9 cellular contexts compared by ENCODE assay signal in genomic region chr14:60658116-60658515, GRCh38. TPM values are rescaled to one million over a fixed set of nuclear protein-coding genes. Genes with fewer than 3 reads are reported as not detected.
DNase-seq lines count a peak whose midpoint lies in the region; ATAC-seq and TF ChIP-seq lines count a peak whose summit lies in the region.
"Had no signal": no experiment of that assay in that cellular context is flagged by ENCODE, and none has a peak within 500 bp of the region (broad histone marks: within the 10 kb centered on the region; RNA-seq: fewer than 3 reads in every experiment).

No MANE protein-coding gene starts in this region.

- no peak for TF ChIP-seq POLR2A in tibial nerve (IDR thresholded peaks at IDR 0.05)

- H3K27ac ChIP-seq in right cardiac atrium (ENCODE audit: low read length) (no peak overlapping the region), tibial nerve (no peak overlapping the region)

- H3K27me3 Mint-ChIP-seq in activated T-helper 2 cell treated with anti-CD3 and anti-CD28 coated beads, Interferon-gamma antibody, Interleukin-2, Interleukin-4, amounts not matched to agents 10 μg/mL and 5 μg/mL and 100 μg/mL, durations not matched to agents 14 hours and 24 hours and 36 hours (ENCODE audit: low read depth) = peaks cover 81% of the 10 kb centered on the region

- H3K9me3 Mint-ChIP-seq in activated T-helper 2 cell treated with anti-CD3 and anti-CD28 coated beads, Interferon-gamma antibody, Interleukin-2, Interleukin-4, amounts not matched to agents 10 μg/mL and 5 μg/mL and 100 μg/mL, durations not matched to agents 14 hours and 24 hours and 36 hours = no peaks in the 10 kb centered on the region

- H3K9me3 ChIP-seq in right cardiac atrium (ENCODE audit: control insufficient read depth, low read length) (no peaks in the 10 kb centered on the region), tibial nerve (no peaks in the 10 kb centered on the region)

- peak overlapping the region; percentile 44 for H3K4me3 ChIP-seq in right cardiac atrium (ENCODE audit: low read length)
- peak overlapping the region in 3 of 4 donors; percentile 45 to 65 (median 60) for H3K4me3 ChIP-seq in tibial nerve

- intact Hi-C loops in right cardiac atrium (cut with DNase I) = no loop called here
- intact Hi-C loops in Right ventricle myocardium superior (cut with DNase I) = no loop called here
- intact Hi-C loops in activated T-helper 2 cell treated with anti-CD3 and anti-CD28 coated beads, Interferon-gamma antibody, Interleukin-2, Interleukin-4, amounts not matched to agents 10 μg/mL and 5 μg/mL and 100 μg/mL, durations not matched to agents 14 hours and 24 hours and 36 hours (cut with micrococcal nuclease) = loop anchor here (5.0 kb wide), 1 partner anchor 64 kb away; the partner anchor contains the start of gene SIX4

- no peak for ATAC-seq in right cardiac atrium
- ATAC-seq in Right ventricle myocardium superior (ENCODE audit: poor library complexity) = no peak
- no peak for ATAC-seq in HG03442 (IDR thresholded peaks at IDR 0.05; ENCODE audit: unreplicated experiment)

- TF ChIP-seq CTCF in tibial nerve (IDR thresholded peaks at IDR 0.05) = no peak

- H3K36me3 ChIP-seq in tibial nerve = no peaks in the 10 kb centered on the region

- H3K4me1 ChIP-seq in right cardiac atrium (ENCODE audit: control insufficient read depth, insufficient read depth, low read length) (no peaks in the 10 kb centered on the region), tibial nerve (peaks cover 0 to 28% (median 7%) of the 10 kb centered on the region in 4 donors)

- H3K36me3 Mint-ChIP-seq in activated T-helper 2 cell treated with anti-CD3 and anti-CD28 coated beads, Interferon-gamma antibody, Interleukin-2, Interleukin-4, amounts not matched to agents 10 μg/mL and 5 μg/mL and 100 μg/mL, durations not matched to agents 14 hours and 24 hours and 36 hours (ENCODE audit: low read depth) = peaks cover 6% of the 10 kb centered on the region

- peak overlapping the region; percentile 79 for H3K4me3 Mint-ChIP-seq in activated T-helper 2 cell treated with anti-CD3 and anti-CD28 coated beads, Interferon-gamma antibody, Interleukin-2, Interleukin-4, amounts not matched to agents 10 μg/mL and 5 μg/mL and 100 μg/mL, durations not matched to agents 14 hours and 24 hours and 36 hours (ENCODE audit: low read depth)

- no peak for TF ChIP-seq EP300 in tibial nerve (IDR thresholded peaks at IDR 0.05)

- H3K27me3 ChIP-seq in right cardiac atrium (ENCODE audit: control insufficient read depth, insufficient read depth) (no peaks in the 10 kb centered on the region), tibial nerve (peaks cover 0 to 83% of the 10 kb centered on the region in 2 donors)

- no peak for DNase-seq in right cardiac atrium
- no peak for DNase-seq in Right ventricle myocardium superior
- no peak for DNase-seq in activated T-helper 2 cell treated with anti-CD3 and anti-CD28 coated beads, Interferon-gamma antibody, Interleukin-2, Interleukin-4, amounts not matched to agents 10 μg/mL and 5 μg/mL and 100 μg/mL, durations not matched to agents 14 hours and 24 hours and 36 hours (ENCODE audit: low spot score)
- peak; percentile 55 for DNase-seq in left kidney (ENCODE audit: low read depth, low spot score)
- no peak for DNase-seq in tibial nerve (ENCODE audit: low spot score in 2 of 2)
- DNase-seq in NOMO-1 treated with DMSO at 0.1 percent for 48 hours (lab: John Stamatoyannopoulos, UW; ENCODE audit: unreplicated experiment) = no peak
- no peak for DNase-seq in NCI-H146 (lab: John Stamatoyannopoulos, UW)
- DNase-seq: activated effector memory CD4-positive, alpha-beta T cell treated with Interleukin-2 at 50 U/mL for 16 hours had no signal

- peaks cover 25% of the 10 kb centered on the region for H3K4me1 Mint-ChIP-seq in activated T-helper 2 cell treated with anti-CD3 and anti-CD28 coated beads, Interferon-gamma antibody, Interleukin-2, Interleukin-4, amounts not matched to agents 10 μg/mL and 5 μg/mL and 100 μg/mL, durations not matched to agents 14 hours and 24 hours and 36 hours (ENCODE audit: low read depth)

- no peak overlapping the region for H3K27ac Mint-ChIP-seq in activated T-helper 2 cell treated with anti-CD3 and anti-CD28 coated beads, Interferon-gamma antibody, Interleukin-2, Interleukin-4, amounts not matched to agents 10 μg/mL and 5 μg/mL and 100 μg/mL, durations not matched to agents 14 hours and 24 hours and 36 hours

- WGBS in right cardiac atrium = 24% methylated on average over 10 of the region's 10 CpGs
- 45 to 47% methylated on average over 10 of the region's 10 CpGs for WGBS in tibial nerve, 2 donors

RNA-seq across cellular contexts. Expression of gene SIX1, which starts 8.8 kb away (rescaled TPM):
- total RNA-seq in right cardiac atrium = not detected
- polyA plus RNA-seq in right cardiac atrium = 0.14 TPM
- not detected for total RNA-seq in Right ventricle myocardium superior
- total RNA-seq in activated T-helper 2 cell treated with anti-CD3 and anti-CD28 coated beads, Interferon-gamma antibody, Interleukin-2, Interleukin-4, amounts not matched to agents 10 μg/mL and 5 μg/mL and 100 μg/mL, durations not matched to agents 14 hours and 24 hours and 36 hours = 0.30 and 0.48 TPM in 2 replicates
- 1 to 10 TPM; 5.9 to 7.5 (median 6.2) TPM for total RNA-seq in tibial nerve
